Comparison of ENCODE assay signal across 8 cellular contexts in genomic region chr4:52588097-52588496, GRCh38.
DNase-seq lines count a peak whose midpoint lies in the region; ATAC-seq and TF ChIP-seq lines count a peak whose summit lies in the region.

No MANE protein-coding gene starts in this region.

- TF ChIP-seq CTCF in stomach (IDR thresholded peaks at IDR 0.05) = peak in 3 of 7 experiments; percentile 27 to 40 (median 30)

- no peaks in the 10 kb centered on the region for H3K27me3 ChIP-seq in stomach

- 50 to 54% (median 52%) methylated on average over 2 of the region's 2 CpGs for WGBS in stomach, 5 donors

- no peak overlapping the region for H3K27ac ChIP-seq in stomach

- no peaks in the 10 kb centered on the region for H3K9me3 ChIP-seq in stomach

- H3K4me1 ChIP-seq in stomach = no peaks in the 10 kb centered on the region

- DNase-seq in NCI-H82 (lab: John Stamatoyannopoulos, UW) (peak; percentile 13), NCI-H82 treated with DMSO at 0.1 percent for 48 hours (lab: John Stamatoyannopoulos, UW; ENCODE audit: unreplicated experiment) (no peak), left cardiac atrium (peak; percentile 44), germinal center (ENCODE audit: low spot score) (no peak), stomach (no peak)
- DNase-seq in activated CD4-positive, alpha-beta T cell treated with anti-CD3 and anti-CD28 coated beads, Interleukin-2, amount 50 U/mL, for 48 hours = peak; percentile 17 to 38
- DNase-seq in stimulated activated naive CD8-positive, alpha-beta T cell treated with anti-CD3 and anti-CD28 coated beads, Interleukin-15, Interleukin-2, amounts not matched to agents 100 U/mL and 50 U/mL, for 24 hours = peak; percentile 19

- intact Hi-C loops in left cardiac atrium (cut with DNase I) (no loop called here), stomach (cut with DNase I; ENCODE audit: low total_unique reads) (no loop called here)

- TF ChIP-seq EP300 in stomach (IDR thresholded peaks at IDR 0.05) = no peak

- peak; percentile 53 for ATAC-seq in HG03342 (IDR thresholded peaks at IDR 0.05; ENCODE audit: unreplicated experiment)
- ATAC-seq in left cardiac atrium = peak; percentile 43 to 74
- ATAC-seq in stimulated activated naive CD8-positive, alpha-beta T cell treated with anti-CD3 and anti-CD28 coated beads, Interleukin-15, Interleukin-2, amounts not matched to agents 100 U/mL and 50 U/mL, for 24 hours = no peak

- TF ChIP-seq POLR2A in stomach (IDR thresholded peaks at IDR 0.05) = no peak

- peaks cover 0 to 9% (median 6%) of the 10 kb centered on the region in 4 donors for H3K36me3 ChIP-seq in stomach

- no peak overlapping the region for H3K4me3 ChIP-seq in stomach

Comparison
In these comparisons a context has a peak if more than half of its experiments do, and no peak if none do; other contexts are left out.
1. DNase-seq: peak in NCI-H82 (single experiment), activated CD4-positive, alpha-beta T cell treated with anti-CD3 and anti-CD28 coated beads, Interleukin-2, amount 50 U/mL, for 48 hours (2 of 2), left cardiac atrium (single experiment) and stimulated activated naive CD8-positive, alpha-beta T cell treated with anti-CD3 and anti-CD28 coated beads, Interleukin-15, Interleukin-2, amounts not matched to agents 100 U/mL and 50 U/mL, for 24 hours (single experiment); none in NCI-H82 treated with DMSO at 0.1 percent for 48 hours (single experiment), germinal center (single experiment) and stomach (single experiment).